2 cellular contexts compared by ENCODE assay signal in genomic region chr1:211885746-211886522, GRCh38.
TF ChIP-seq lines count a peak whose summit lies in the region.

No MANE protein-coding gene starts in this region.

TF ChIP-seq in A549, 52 proteins besides CTCF, POLR2A, EP300 and RAD21 (continued from another document):
- no peak for TF ChIP-seq ATOH8 (CRISPR knock-in tag; IDR thresholded peaks at IDR 0.05; ENCODE audit: low read depth)
- TF ChIP-seq NFE2L2 (conservative IDR thresholded peaks at IDR 0.05; ENCODE audit: low read length), result no peak
- TF ChIP-seq HEYL (CRISPR knock-in tag; IDR thresholded peaks at IDR 0.05), result no peak
- no peak for TF ChIP-seq TFCP2L1 (CRISPR knock-in tag; IDR thresholded peaks at IDR 0.05)
- TF ChIP-seq HES2 (IDR thresholded peaks at IDR 0.05), result no peak
- TF ChIP-seq MAZ (IDR thresholded peaks at IDR 0.05; ENCODE audit: borderline replicate concordance, low read depth, low read length), result no peak
- TF ChIP-seq HOXA7 (CRISPR knock-in tag; IDR thresholded peaks at IDR 0.05), result no peak
- no peak for TF ChIP-seq JUN (IDR thresholded peaks at IDR 0.05)
- TF ChIP-seq HMGXB4 (CRISPR knock-in tag; IDR thresholded peaks at IDR 0.05; ENCODE audit: borderline replicate concordance), result no peak
- TF ChIP-seq HDAC2 (IDR thresholded peaks at IDR 0.05), result no peak
TF ChIP-seq in A549: peak in this region for 0.

TF ChIP-seq in GM23338, 12 proteins besides CTCF, POLR2A, EP300 and RAD21 (continued from another document):
- TF ChIP-seq REST (IDR thresholded peaks at IDR 0.05; ENCODE audit: unreplicated experiment), result no peak
- TF ChIP-seq ZNF114 (CRISPR knock-in tag; IDR thresholded peaks at IDR 0.05), result no peak
- no peak for TF ChIP-seq POLR2AphosphoS5 (IDR thresholded peaks at IDR 0.05; ENCODE audit: low read depth)
- no peak for TF ChIP-seq NANOG (IDR thresholded peaks at IDR 0.05; ENCODE audit: borderline replicate concordance)
- TF ChIP-seq EZH2phosphoT487 (IDR thresholded peaks at IDR 0.05; ENCODE audit: unreplicated experiment), result no peak
- TF ChIP-seq ETS1 (IDR thresholded peaks at IDR 0.05), result no peak
- no peak for TF ChIP-seq JUNB (IDR thresholded peaks at IDR 0.05; ENCODE audit: unreplicated experiment)
- TF ChIP-seq STAT1 (IDR thresholded peaks at IDR 0.05; ENCODE audit: unreplicated experiment), result no peak
- TF ChIP-seq ZNF462 (CRISPR knock-in tag; IDR thresholded peaks at IDR 0.05), result no peak
